15 cellular contexts compared by ENCODE assay signal in genomic region chr16:46763147-46763546, GRCh38. TPM values are rescaled to one million over a fixed set of nuclear protein-coding genes. Genes with fewer than 3 reads are reported as not detected.
DNase-seq lines count a peak whose midpoint lies in the region; ATAC-seq lines count a peak whose summit lies in the region.
"Had no signal": no experiment of that assay in that cellular context is flagged by ENCODE, and none has a peak within 500 bp of the region (broad histone marks: within the 10 kb centered on the region; RNA-seq: fewer than 3 reads in every experiment).

No MANE protein-coding gene starts in this region.

- no peaks in the 10 kb centered on the region for H3K27me3 ChIP-seq in H7 (ENCODE audit: control insufficient read depth, insufficient read depth, low read length)
- H3K27me3 ChIP-seq: vagina had no signal

- H3K4me3 ChIP-seq in H7 (ENCODE audit: insufficient read depth, low read depth, low read length), result no peak overlapping the region
- H3K4me3 ChIP-seq: gastroesophageal sphincter, vagina had no signal

- H3K36me3 ChIP-seq in H7 (replicated peaks; ENCODE audit: control insufficient read depth, insufficient read depth, low read length), result no peaks in the 10 kb centered on the region
- H3K36me3 ChIP-seq: gastroesophageal sphincter, vagina had no signal

- DNase-seq in AG20443 (ENCODE audit: low spot score) (peak; percentile 8), NCI-H146 (lab: John Stamatoyannopoulos, UW) (peak; percentile 37), anterior cingulate cortex (lab: John Stamatoyannopoulos, UW) (peak in 30 of 58 donors; percentile 12 to 54 (median 24)), left kidney (ENCODE audit: low read depth, low spot score) (peak; percentile 47), H7 (no peak)
- no peak for DNase-seq in activated naive CD4-positive, alpha-beta T cell (lab: John Stamatoyannopoulos, UW)
- DNase-seq in activated effector memory CD4-positive, alpha-beta T cell treated with Interleukin-2 at 50 U/mL for 16 hours, result no peak
- DNase-seq: activated CD8-positive, alpha-beta memory T cell treated with anti-CD3 and anti-CD28 coated beads, Interleukin-2, amount 50 U/mL, for 48 hours; amniotic stem cell; effector CD4-positive, alpha-beta T cell; KG1; NCI-H446 treated with DMSO at 0.1 percent for 48 hours had no signal

- no peak for ATAC-seq in HG03159 (IDR thresholded peaks at IDR 0.05; ENCODE audit: unreplicated experiment)
- ATAC-seq: gastroesophageal sphincter had no signal

RNA-seq across cellular contexts. Expression of gene MYLK3, which starts 15.0 kb away (rescaled TPM):
- 0.78 and 2.3 TPM in 2 replicates for total RNA-seq in H7 (2014; rRNA removed; shearing (Covaris generic))

Comparison
In these comparisons a context has a peak if more than half of its experiments do, and no peak if none do; other contexts are left out.
1. DNase-seq: peak in AG20443 (single experiment), NCI-H146 (single experiment), anterior cingulate cortex (30 of 58) and left kidney (single experiment); none in H7 (single experiment), activated naive CD4-positive, alpha-beta T cell (0 of 4) and activated effector memory CD4-positive, alpha-beta T cell treated with Interleukin-2 at 50 U/mL for 16 hours (single experiment).